In the genomic region with DNA sequence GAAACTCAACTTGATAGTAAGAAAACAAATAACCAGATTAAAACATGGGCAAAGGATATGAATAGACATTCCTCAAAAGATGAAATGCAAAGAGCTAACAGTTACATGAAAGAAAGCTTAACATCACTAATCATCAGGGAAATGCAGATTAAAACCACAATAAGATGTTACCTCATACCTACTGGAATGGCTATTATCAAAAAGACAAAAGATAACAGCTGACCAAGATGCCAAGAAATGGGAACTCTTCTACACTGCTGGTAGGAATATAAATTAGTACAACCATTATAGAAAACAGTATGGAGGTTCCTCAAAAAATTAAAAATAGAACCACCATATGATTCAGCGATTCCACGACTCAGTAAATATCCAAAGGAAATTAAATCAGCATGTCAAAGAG, we compare ENCODE assay signal across 31 cellular contexts. TPM values are rescaled to one million over a fixed set of nuclear protein-coding genes. Genes with fewer than 3 reads are reported as not detected.
"Had no signal": no experiment of that assay in that cellular context is flagged by ENCODE, and none has a peak within 500 bp of the region (broad histone marks: within the 10 kb centered on the region; RNA-seq: fewer than 3 reads in every experiment).

No MANE protein-coding gene starts in this region.

- H3K27ac Mint-ChIP-seq: stimulated activated effector memory CD8-positive, alpha-beta T cell treated with anti-CD3 and anti-CD28 coated beads, Interleukin-12 subunit alpha, Interleukin-12 subunit beta, amount 100 ng/mL, for 72 hours; stimulated activated memory B cell treated with anti-CD40 and anti-IgM and Interleukin-4, amounts not matched to agents 10 μg/mL and 1 μg/mL and 100 μg/mL, for 72 hours; stimulated activated naive B cell treated with anti-CD40 and anti-IgM and Interleukin-4, amounts not matched to agents 10 μg/mL and 1 μg/mL and 100 μg/mL, for 72 hours; stimulated activated naive CD8-positive, alpha-beta T cell treated with anti-CD3 and anti-CD28 coated beads, Interleukin-15, amount 100 ng/mL, for 72 hours; stimulated activated naive CD8-positive, alpha-beta T cell treated with anti-CD3 and anti-CD28 coated beads, Interleukin-15, Interleukin-2, amounts not matched to agents 100 ng/mL and 50 ng/mL, for 24 hours; type B pancreatic cell had no signal

- H3K27ac ChIP-seq: stomach, suprapubic skin, testis, thoracic aorta, thyroid gland, tibial artery, tibial nerve, transverse colon, upper lobe of left lung, upper lobe of right lung, uterus, vagina had no signal

- DNase-seq: stimulated activated CD4-positive, alpha-beta T cell treated with anti-CD3 and anti-CD28 coated beads, Interleukin-2, amount 100 ng/mL, for 48 hours; stimulated activated CD4-positive, alpha-beta T cell treated with anti-CD3 and anti-CD28 coated beads, Interleukin-4, amount 100 ng/mL, for 1 hour; stimulated activated CD4-positive, alpha-beta T cell treated with anti-CD3 and anti-CD28 coated beads, Interleukin-4, amount 100 ng/mL, for 24 hours; stimulated activated CD4-positive, alpha-beta T cell treated with anti-CD3 and anti-CD28 coated beads, Interleukin-4, amount 100 ng/mL, for 4 hours; stimulated activated CD8-positive, alpha-beta memory T cell treated with anti-CD3 and anti-CD28 coated beads, Interleukin-4, amount 100 ng/mL, for 48 hours; stimulated activated naive B cell treated with anti-CD40 and anti-IgM and Interleukin-4, amounts not matched to agents 10 μg/mL and 1 μg/mL and 100 μg/mL, for 72 hours; stimulated activated naive CD4-positive, alpha-beta T cell; stimulated activated naive CD4-positive, alpha-beta T cell treated with Interleukin-2 at 50 U/mL for 16 hours; stimulated activated naive CD8-positive, alpha-beta T cell treated with anti-CD3 and anti-CD28 coated beads, Interleukin-15, amount 100 ng/mL, for 72 hours; stimulated activated naive CD8-positive, alpha-beta T cell treated with anti-CD3 and anti-CD28 coated beads, Interleukin-15, Interleukin-2, amounts not matched to agents 100 U/mL and 50 U/mL, for 24 hours; stomach; substantia nigra; testis; thyroid gland; tibial artery; transverse colon; trophoblast cell; upper lobe of left lung; upper lobe of right lung; uterus had no signal

- H3K4me3 ChIP-seq: stomach, suprapubic skin, testis, thoracic aorta, thyroid gland, tibial artery, tibial nerve, transverse colon, upper lobe of left lung, upper lobe of right lung, uterus, vagina had no signal

- H3K4me1 Mint-ChIP-seq: stimulated activated effector memory CD8-positive, alpha-beta T cell treated with anti-CD3 and anti-CD28 coated beads, Interleukin-12 subunit alpha, Interleukin-12 subunit beta, amount 100 ng/mL, for 72 hours; stimulated activated memory B cell treated with anti-CD40 and anti-IgM and Interleukin-4, amounts not matched to agents 10 μg/mL and 1 μg/mL and 100 μg/mL, for 72 hours; stimulated activated naive B cell treated with anti-CD40 and anti-IgM and Interleukin-4, amounts not matched to agents 10 μg/mL and 1 μg/mL and 100 μg/mL, for 72 hours; stimulated activated naive CD8-positive, alpha-beta T cell treated with anti-CD3 and anti-CD28 coated beads, Interleukin-15, amount 100 ng/mL, for 72 hours had no signal

- H3K36me3 Mint-ChIP-seq: stimulated activated effector memory CD8-positive, alpha-beta T cell treated with anti-CD3 and anti-CD28 coated beads, Interleukin-12 subunit alpha, Interleukin-12 subunit beta, amount 100 ng/mL, for 72 hours; stimulated activated memory B cell treated with anti-CD40 and anti-IgM and Interleukin-4, amounts not matched to agents 10 μg/mL and 1 μg/mL and 100 μg/mL, for 72 hours; stimulated activated naive B cell treated with anti-CD40 and anti-IgM and Interleukin-4, amounts not matched to agents 10 μg/mL and 1 μg/mL and 100 μg/mL, for 72 hours; type B pancreatic cell had no signal

- H3K4me1 ChIP-seq: stomach, suprapubic skin, testis, thyroid gland, tibial artery, tibial nerve, transverse colon, upper lobe of left lung, upper lobe of right lung, uterus, vagina had no signal

- H3K27me3 ChIP-seq: stomach, suprapubic skin, testis, thyroid gland, tibial artery, tibial nerve, transverse colon, upper lobe of left lung, upper lobe of right lung, vagina had no signal

- H3K27me3 Mint-ChIP-seq: stimulated activated memory B cell treated with anti-CD40 and anti-IgM and Interleukin-4, amounts not matched to agents 10 μg/mL and 1 μg/mL and 100 μg/mL, for 72 hours; stimulated activated naive B cell treated with anti-CD40 and anti-IgM and Interleukin-4, amounts not matched to agents 10 μg/mL and 1 μg/mL and 100 μg/mL, for 72 hours; stimulated activated naive CD8-positive, alpha-beta T cell treated with anti-CD3 and anti-CD28 coated beads, Interleukin-15, amount 100 ng/mL, for 72 hours; stimulated activated naive CD8-positive, alpha-beta T cell treated with anti-CD3 and anti-CD28 coated beads, Interleukin-15, Interleukin-2, amounts not matched to agents 100 ng/mL and 50 ng/mL, for 24 hours had no signal

- H3K9me3 ChIP-seq: suprapubic skin, testis, thoracic aorta, thyroid gland, tibial artery, tibial nerve, transverse colon, upper lobe of left lung, upper lobe of right lung, uterus, vagina had no signal

- H3K4me3 Mint-ChIP-seq: stimulated activated effector memory CD8-positive, alpha-beta T cell treated with anti-CD3 and anti-CD28 coated beads, Interleukin-12 subunit alpha, Interleukin-12 subunit beta, amount 100 ng/mL, for 72 hours; stimulated activated memory B cell treated with anti-CD40 and anti-IgM and Interleukin-4, amounts not matched to agents 10 μg/mL and 1 μg/mL and 100 μg/mL, for 72 hours; stimulated activated naive B cell treated with anti-CD40 and anti-IgM and Interleukin-4, amounts not matched to agents 10 μg/mL and 1 μg/mL and 100 μg/mL, for 72 hours; stimulated activated naive CD8-positive, alpha-beta T cell treated with anti-CD3 and anti-CD28 coated beads, Interleukin-15, amount 100 ng/mL, for 72 hours; stimulated activated naive CD8-positive, alpha-beta T cell treated with anti-CD3 and anti-CD28 coated beads, Interleukin-15, Interleukin-2, amounts not matched to agents 100 ng/mL and 50 ng/mL, for 24 hours; type B pancreatic cell had no signal

- H3K9me3 Mint-ChIP-seq: type B pancreatic cell had no signal

- H3K36me3 ChIP-seq: stomach, suprapubic skin, thoracic aorta, thyroid gland, tibial artery, tibial nerve, transverse colon, upper lobe of left lung, upper lobe of right lung, uterus, vagina had no signal

- ATAC-seq: stimulated activated effector memory CD8-positive, alpha-beta T cell treated with anti-CD3 and anti-CD28 coated beads, Interleukin-12 subunit alpha, Interleukin-12 subunit beta, amount 100 ng/mL, for 72 hours; stimulated activated memory B cell treated with anti-CD40 and anti-IgM and Interleukin-4, amounts not matched to agents 10 μg/mL and 1 μg/mL and 100 μg/mL, for 72 hours; stimulated activated naive B cell treated with anti-CD40 and anti-IgM and Interleukin-4, amounts not matched to agents 10 μg/mL and 1 μg/mL and 100 μg/mL, for 72 hours; stimulated activated naive CD8-positive, alpha-beta T cell treated with anti-CD3 and anti-CD28 coated beads, Interleukin-15, amount 100 ng/mL, for 72 hours; stimulated activated naive CD8-positive, alpha-beta T cell treated with anti-CD3 and anti-CD28 coated beads, Interleukin-15, Interleukin-2, amounts not matched to agents 100 U/mL and 50 U/mL, for 24 hours; upper lobe of right lung had no signal

- FAIRE-seq: urothelium cell line had no signal

RNA-seq across cellular contexts. Expression of gene KCNH5, which starts 18.8 kb away (rescaled TPM):
- total RNA-seq: subcutaneous adipose tissue, thoracic aorta, thyroid gland, tibial nerve, ureter had no signal
